ENCODE assay signal across 8 cellular contexts in the genomic region with DNA sequence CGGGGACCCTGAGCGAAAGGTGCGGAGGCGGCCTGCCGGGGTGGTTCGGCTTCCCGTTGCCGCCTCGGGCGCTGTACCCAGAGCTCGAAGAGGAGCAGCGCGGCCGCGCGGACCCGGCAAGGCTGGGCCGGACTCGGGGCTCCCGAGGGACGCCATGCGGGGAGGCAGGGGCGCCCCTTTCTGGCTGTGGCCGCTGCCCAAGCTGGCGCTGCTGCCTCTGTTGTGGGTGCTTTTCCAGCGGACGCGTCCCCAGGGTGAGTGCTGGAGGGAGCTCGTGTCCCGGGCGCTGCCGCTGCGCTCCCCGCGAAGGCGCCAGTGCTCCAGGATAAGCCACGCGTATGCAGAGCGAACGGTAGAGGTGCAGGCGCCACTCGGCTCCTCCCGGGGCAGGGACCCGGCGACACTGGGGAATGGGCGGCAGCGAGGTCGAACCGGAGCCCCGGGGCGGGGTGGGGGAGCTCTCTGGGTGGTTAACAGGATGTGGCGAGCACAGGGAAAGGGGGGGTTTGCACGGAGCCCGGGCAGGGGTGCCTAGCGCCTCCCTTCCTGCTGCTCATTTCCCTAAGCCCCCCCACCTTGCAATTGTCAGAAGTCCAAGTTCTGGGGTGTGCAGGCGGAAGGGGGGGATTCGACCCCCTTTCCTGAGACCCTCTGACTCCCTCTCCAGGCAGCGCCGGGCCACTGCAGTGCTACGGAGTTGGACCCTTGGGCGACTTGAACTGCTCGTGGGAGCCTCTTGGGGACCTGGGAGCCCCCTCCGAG. TPM values are rescaled to one million over a fixed set of nuclear protein-coding genes. Genes with fewer than 3 reads are reported as not detected.
A peak's percentile ranks its signal among the peaks of the same experiment; 100 is the strongest.
DNase-seq lines count a peak whose midpoint lies in the region; ATAC-seq lines count a peak whose summit lies in the region.

Gene IL27RA, plus strand, starts transcription at position 44 of the 762 bp plus-strand sequence. Its CDS starts 111 bp downstream, at position 155.

- peak; percentile 65 for ATAC-seq in HG02678 (IDR thresholded peaks at IDR 0.05; ENCODE audit: unreplicated experiment)

- H3K4me2 ChIP-seq in mesenchymal stem cell (ENCODE audit: low read length, poor library complexity, severe bottlenecking): peak within 1 kb of the TSS; percentile 98

- H3K9ac ChIP-seq in mesenchymal stem cell (ENCODE audit: low read length): peak within 1 kb of the TSS; percentile 57

- H2BK15ac ChIP-seq in mesenchymal stem cell (ENCODE audit: low read depth, poor library complexity, severe bottlenecking): peak within 1 kb of the TSS; percentile 60

- H3K4me1 ChIP-seq in ectodermal cell (ENCODE audit: control insufficient read depth, insufficient read depth, low read length): no peaks in the 10 kb centered on the region
- H3K4me1 ChIP-seq in mesenchymal stem cell (ENCODE audit: control insufficient read depth, insufficient read depth, low read depth, low read length): peaks cover 11% of the 10 kb centered on the region

- peak within 1 kb of the TSS; percentile 55 for H2AFZ ChIP-seq in mesenchymal stem cell (ENCODE audit: low read depth, low read length)

- H4K8ac ChIP-seq in mesenchymal stem cell (ENCODE audit: low read length): peak within 1 kb of the TSS; percentile 87

- H3K36me3 ChIP-seq in ectodermal cell (ENCODE audit: control insufficient read depth, insufficient read depth, low read length): no peaks in the 10 kb centered on the region
- no peaks in the 10 kb centered on the region for H3K36me3 ChIP-seq in mesenchymal stem cell (ENCODE audit: control insufficient read depth in 1 of 2, insufficient read depth in 2 of 2, low read depth in 1 of 2, low read length in 2 of 2)

- H3K4ac ChIP-seq in mesenchymal stem cell (ENCODE audit: low read depth in 1 of 2, low read length in 2 of 2): peak within 1 kb of the TSS in 1 of 2 experiments; percentile 21

- peak within 1 kb of the TSS in 1 of 2 experiments; percentile 42 for H3K23ac ChIP-seq in mesenchymal stem cell (ENCODE audit: low read length in 2 of 2)

- H2BK12ac ChIP-seq in mesenchymal stem cell (ENCODE audit: low read length in 2 of 2): peak within 1 kb of the TSS in 1 of 2 experiments; percentile 90

- H3K18ac ChIP-seq in mesenchymal stem cell (ENCODE audit: low read depth in 1 of 2, low read length in 2 of 2): peak within 1 kb of the TSS; percentile 64 to 86

- H3K9me3 ChIP-seq in ectodermal cell (ENCODE audit: control insufficient read depth, low read length): no peaks in the 10 kb centered on the region
- no peaks in the 10 kb centered on the region for H3K9me3 ChIP-seq in mesenchymal stem cell (ENCODE audit: control insufficient read depth, low read length)

- DNase-seq in GF-D8 (lab: John Stamatoyannopoulos, UW) (peak; percentile 49), NCI-H226 (peak; percentile 38), mesenchymal stem cell (peak; percentile 70), GOT3 (lab: John Stamatoyannopoulos, UW) (no peak)
- DNase-seq in activated CD4-positive, alpha-beta T cell treated with anti-CD3 and anti-CD28 coated beads, Interleukin-2, amount 50 U/mL, for 48 hours: peak; percentile 73 to 81
- peak; percentile 46 to 71 for DNase-seq in stimulated activated CD8-positive, alpha-beta memory T cell treated with anti-CD3 and anti-CD28 coated beads, Interleukin-15, amount 100 ng/mL, for 4 hours (ENCODE audit: low read depth in 2 of 2)

- 1% methylated on average over 63 of the region's 63 CpGs for WGBS in ectodermal cell, 2 experiments
- WGBS in mesenchymal stem cell: 1% methylated on average over 43 of the region's 63 CpGs

- peak within 1 kb of the TSS; percentile 52 for H4K91ac ChIP-seq in mesenchymal stem cell (ENCODE audit: low read length)

- H3K14ac ChIP-seq in mesenchymal stem cell (ENCODE audit: low read length in 2 of 2): peak within 1 kb of the TSS in 1 of 2 experiments; percentile 61

- no peak within 1 kb of the TSS for H2AK5ac ChIP-seq in mesenchymal stem cell (ENCODE audit: low read length, severe bottlenecking)

- H3K4me3 ChIP-seq in ectodermal cell (ENCODE audit: insufficient read depth, low read depth, low read length): peak within 1 kb of the TSS; percentile 65
- peak within 1 kb of the TSS; percentile 65 to 73 for H3K4me3 ChIP-seq in mesenchymal stem cell (ENCODE audit: insufficient read depth in 1 of 2, low read depth in 1 of 2, low read length in 2 of 2)

- H2BK5ac ChIP-seq in mesenchymal stem cell (ENCODE audit: low read depth, low read length, poor library complexity, severe bottlenecking): no peak within 1 kb of the TSS

- H3K27ac ChIP-seq in ectodermal cell (ENCODE audit: insufficient read depth, low read depth, low read length, poor library complexity, severe bottlenecking): no peak within 1 kb of the TSS
- no peak within 1 kb of the TSS for H3K27ac ChIP-seq in mesenchymal stem cell (ENCODE audit: low read length, poor library complexity, severe bottlenecking)

- H2BK120ac ChIP-seq in mesenchymal stem cell (ENCODE audit: low read depth, low read length): peak within 1 kb of the TSS; percentile 64

- H3K27me3 ChIP-seq in ectodermal cell (ENCODE audit: control insufficient read depth, insufficient read depth, low read length, poor library complexity, severe bottlenecking): peaks cover 22% of the 10 kb centered on the region
- H3K27me3 ChIP-seq in mesenchymal stem cell (ENCODE audit: control insufficient read depth in 1 of 2, insufficient read depth in 1 of 2, low read length in 2 of 2): peaks cover 8 to 37% of the 10 kb centered on the region in 2 experiments

- H3K79me1 ChIP-seq in mesenchymal stem cell (replicated peaks; ENCODE audit: low read length, poor library complexity, severe bottlenecking): no peaks in the 10 kb centered on the region

RNA-seq across cellular contexts. Expression of gene IL27RA, which starts in this region (rescaled TPM):
- polyA plus RNA-seq in ectodermal cell (2013, experiment 1 of 4): 3.5 TPM
- 3.1 TPM for polyA plus RNA-seq in ectodermal cell (2013, experiment 2 of 4)
- 2.8 TPM for polyA plus RNA-seq in ectodermal cell (2013, experiment 3 of 4)
- 3.1 TPM for polyA plus RNA-seq in ectodermal cell (2013, experiment 4 of 4)
- 7.5 TPM for polyA plus RNA-seq in mesenchymal stem cell (2013, experiment 1 of 2)
- polyA plus RNA-seq in mesenchymal stem cell (2013, experiment 2 of 2): 7.9 TPM
